8 cellular contexts compared by ENCODE assay signal in genomic region chr2:208025814-208026184, GRCh38. TPM values are rescaled to one million over a fixed set of nuclear protein-coding genes. Genes with fewer than 3 reads are reported as not detected.
A peak's percentile ranks its signal among the peaks of the same experiment; 100 is the strongest.
DNase-seq lines count a peak whose midpoint lies in the region; ATAC-seq and TF ChIP-seq lines count a peak whose summit lies in the region.

No MANE protein-coding gene starts in this region.

- H2AFZ ChIP-seq in KMS-11 (ENCODE audit: low read depth) = peak overlapping the region; percentile 98

- H3K27ac ChIP-seq in KMS-11 (peak overlapping the region; percentile 34; the same call in 1 of the 2 replicates), foreskin keratinocyte (peak overlapping the region; percentile 41)

- ATAC-seq in GM19452 (IDR thresholded peaks at IDR 0.05; ENCODE audit: unreplicated experiment) (peak; percentile 28), foreskin keratinocyte (peak; percentile 71)
- peak; percentile 35 to 69 for ATAC-seq in activated T-cell treated with anti-CD3 and anti-CD28 coated beads, Interleukin-2, amount 50 U/mL, for 72 hours (replicated peaks in 1 of 2)

- H3K4me3 ChIP-seq in AG04449 (ENCODE audit: low read depth, low read length) = peak overlapping the region; percentile 81
- peak overlapping the region; percentile 86 for H3K4me3 ChIP-seq in KMS-11 (IDR thresholded peaks at IDR 0.05; ENCODE audit: insufficient read depth, low read depth, low read length)
- H3K4me3 ChIP-seq in retinal pigment epithelial cell (ENCODE audit: low read length) = peak overlapping the region; percentile 57

- peak overlapping the region; percentile 66; the same call in 1 of the 2 replicates for H3K9ac ChIP-seq in KMS-11

- H3K27me3 Mint-ChIP-seq in activated T-cell treated with anti-CD3 and anti-CD28 coated beads, Interleukin-2, amount 50 U/mL, for 72 hours (ENCODE audit: low read depth) = no peaks in the 10 kb centered on the region

- CTCF ChIA-PET in AG04449 (lab: Yijun Ruan, JAX) = interaction anchor here (0.8 to 9.4 kb wide), 4 partner anchors 9 to 280 kb away, joined by 3 to 106 read pairs (median 4); no protein-coding TSS in a partner anchor

- no peaks in the 10 kb centered on the region for H3K27me3 ChIP-seq in KMS-11 (ENCODE audit: insufficient read depth, low read depth)
- H3K27me3 ChIP-seq in foreskin keratinocyte = no peaks in the 10 kb centered on the region

- DNase-seq in AG04449 (ENCODE audit: low read depth, low spot score) (no peak), foreskin keratinocyte (no peak), retinal pigment epithelial cell (ENCODE audit: low read depth) (no peak), NAMALWA (ENCODE audit: low spot score) (no peak), NOMO-1 (lab: John Stamatoyannopoulos, UW; ENCODE audit: unreplicated experiment in 2 of 2) (no peak)
- DNase-seq in activated T-cell treated with anti-CD3 and anti-CD28 coated beads, Interleukin-2, amount 50 U/mL, for 72 hours = peak; percentile 26 to 62

- H4K20me1 ChIP-seq in KMS-11 (ENCODE audit: insufficient read depth) = no peaks in the 10 kb centered on the region

- TF ChIP-seq CTCF in AG04449 (IDR thresholded peaks at IDR 0.05; ENCODE audit: insufficient read depth, low read length, missing control alignments) = no peak
- no peak for TF ChIP-seq CTCF in KMS-11 (conservative IDR thresholded peaks at IDR 0.05; ENCODE audit: low read depth, low read length)
- no peak for TF ChIP-seq CTCF in foreskin keratinocyte (conservative IDR thresholded peaks at IDR 0.05)
- no peak for TF ChIP-seq CTCF in retinal pigment epithelial cell (conservative IDR thresholded peaks at IDR 0.05; ENCODE audit: low read depth, low read length)

- peak overlapping the region; percentile 90 to 97 for H3K4me3 Mint-ChIP-seq in activated T-cell treated with anti-CD3 and anti-CD28 coated beads, Interleukin-2, amount 50 U/mL, for 72 hours

- H3K27ac Mint-ChIP-seq in activated T-cell treated with anti-CD3 and anti-CD28 coated beads, Interleukin-2, amount 50 U/mL, for 72 hours = peak overlapping the region; percentile 27

- no peaks in the 10 kb centered on the region for H3K36me3 ChIP-seq in KMS-11 (ENCODE audit: insufficient read depth)

- H3K4me1 Mint-ChIP-seq in activated T-cell treated with anti-CD3 and anti-CD28 coated beads, Interleukin-2, amount 50 U/mL, for 72 hours (ENCODE audit: low read depth) = peaks cover 20% of the 10 kb centered on the region

- peak overlapping the region; percentile 50 for H3K4me2 ChIP-seq in KMS-11

- H3K79me2 ChIP-seq in KMS-11 (ENCODE audit: insufficient read depth, low read depth) = no peaks in the 10 kb centered on the region; the same call in 1 of the 2 replicates

- peaks cover 10% of the 10 kb centered on the region for H3K4me1 ChIP-seq in KMS-11 (ENCODE audit: low read depth, poor library complexity, severe bottlenecking)
- peaks cover 10% of the 10 kb centered on the region for H3K4me1 ChIP-seq in foreskin keratinocyte

- POLR2A ChIA-PET in AG04449 (lab: Yijun Ruan, JAX) = interaction anchor here (1.1 to 1.5 kb wide), 2 partner anchors 15 to 19 kb away, joined by 6 to 10 read pairs; no protein-coding TSS in a partner anchor

- H3K36me3 Mint-ChIP-seq in activated T-cell treated with anti-CD3 and anti-CD28 coated beads, Interleukin-2, amount 50 U/mL, for 72 hours (ENCODE audit: insufficient read depth in 2 of 2) = no peaks in the 10 kb centered on the region

- H3K9me3 Mint-ChIP-seq in activated T-cell treated with anti-CD3 and anti-CD28 coated beads, Interleukin-2, amount 50 U/mL, for 72 hours = peaks cover 0 to 2% of the 10 kb centered on the region in 2 donors

RNA-seq across cellular contexts. Expression of gene PLEKHM3, which starts 0.5 kb away (rescaled TPM):
- 1 to 10 TPM; 8.8 to 9.2 TPM for total RNA-seq in activated T-cell treated with anti-CD3 and anti-CD28 coated beads, Interleukin-2, amount 50 U/mL, for 72 hours
- total RNA-seq in foreskin keratinocyte = 3.6 and 5.3 TPM in 2 replicates
- 1.4 and 1.5 TPM in 2 replicates for polyA plus RNA-seq in foreskin keratinocyte

Comparison
In these comparisons a context has a peak if more than half of its experiments do, and no peak if none do; other contexts are left out.
1. DNase-seq: peak in activated T-cell treated with anti-CD3 and anti-CD28 coated beads, Interleukin-2, amount 50 U/mL, for 72 hours (2 of 2); none in AG04449 (single experiment), foreskin keratinocyte (0 of 2), retinal pigment epithelial cell (single experiment), NAMALWA (single experiment) and NOMO-1 (0 of 2).
2. Peak in every context shown above with its lines, with median percentiles within 50 percentile points of each other: H3K4me3 ChIP-seq and ATAC-seq.